1 cellular context compared by ENCODE assay signal in the genomic region with DNA sequence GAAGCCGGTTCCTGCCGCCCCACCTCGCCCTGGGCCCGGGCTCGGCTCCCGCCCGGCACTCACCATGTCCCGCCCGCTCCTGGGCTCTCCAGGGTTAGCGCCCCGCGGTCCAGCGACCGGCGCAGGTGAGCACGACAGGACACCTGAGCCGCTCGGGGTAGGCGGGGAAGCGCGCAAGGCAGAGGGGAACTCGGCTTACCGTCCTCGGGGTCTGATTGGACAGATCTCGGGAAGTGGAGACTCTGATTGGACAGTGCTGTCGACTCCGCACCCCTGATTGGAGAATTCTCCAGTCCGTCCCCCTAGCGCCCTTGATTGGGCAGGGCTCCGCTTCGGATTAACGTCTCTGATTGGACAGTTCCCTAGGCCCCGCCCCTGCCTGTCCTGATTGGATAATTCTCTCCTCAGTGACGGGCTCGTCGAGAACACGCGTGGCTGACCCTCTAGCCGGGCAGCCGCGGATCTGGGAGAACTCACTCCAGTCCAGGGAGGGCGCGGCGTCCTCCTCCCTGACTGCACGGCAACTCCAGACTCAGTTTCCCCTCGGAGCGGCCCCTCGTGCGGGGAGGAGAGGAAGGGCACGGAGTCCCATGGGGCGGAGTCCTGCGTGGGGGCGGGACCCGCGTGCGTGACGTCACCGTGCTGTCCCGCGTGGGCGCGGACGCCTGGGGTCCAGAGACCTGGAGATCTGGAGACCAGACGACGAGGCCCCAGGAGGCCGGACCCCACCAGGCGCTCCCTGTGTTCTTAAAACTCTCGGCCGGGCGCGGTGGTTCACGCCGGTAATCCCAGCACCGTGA.
TF ChIP-seq lines count a peak whose summit lies in the region.

A gene (minus strand): TSS at position 197 of the 800 bp plus-strand sequence. CDS start 131 bp downstream, at position 66.

TF ChIP-seq in K562, 482 proteins besides CTCF, POLR2A, EP300 and RAD21 (continued from another document and continues in another):
- TF ChIP-seq, protein P1, sequence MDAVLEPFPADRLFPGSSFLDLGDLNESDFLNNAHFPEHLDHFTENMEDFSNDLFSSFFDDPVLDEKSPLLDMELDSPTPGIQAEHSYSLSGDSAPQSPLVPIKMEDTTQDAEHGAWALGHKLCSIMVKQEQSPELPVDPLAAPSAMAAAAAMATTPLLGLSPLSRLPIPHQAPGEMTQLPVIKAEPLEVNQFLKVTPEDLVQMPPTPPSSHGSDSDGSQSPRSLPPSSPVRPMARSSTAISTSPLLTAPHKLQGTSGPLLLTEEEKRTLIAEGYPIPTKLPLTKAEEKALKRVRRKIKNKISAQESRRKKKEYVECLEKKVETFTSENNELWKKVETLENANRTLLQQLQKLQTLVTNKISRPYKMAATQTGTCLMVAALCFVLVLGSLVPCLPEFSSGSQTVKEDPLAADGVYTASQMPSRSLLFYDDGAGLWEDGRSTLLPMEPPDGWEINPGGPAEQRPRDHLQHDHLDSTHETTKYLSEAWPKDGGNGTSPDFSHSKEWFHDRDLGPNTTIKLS (IDR thresholded peaks at IDR 0.05; ENCODE audit: borderline replicate concordance, low read depth): peak; percentile 61; the same call in 1 of the 2 replicates
- TF ChIP-seq PTRF (tag; IDR thresholded peaks at IDR 0.05) (no peak), FOS (IDR thresholded peaks at IDR 0.05; ENCODE audit: extremely low read depth, insufficient read length) (peak; percentile 100), MEF2D (tag; conservative IDR thresholded peaks at IDR 0.05; ENCODE audit: low read depth) (no peak; the same call in 1 of the 2 replicates), ELF2 (CRISPR knock-in tag; IDR thresholded peaks at IDR 0.05) (0 out of 2 replicates have a peak, but pooled peaks have one; percentile 58), CREM (IDR thresholded peaks at IDR 0.05; ENCODE audit: low read depth) (peak; percentile 94), CXXC5 (CRISPR knock-in tag; IDR thresholded peaks at IDR 0.05) (peak; percentile 86), ZNF384 (IDR thresholded peaks at IDR 0.05; ENCODE audit: low read depth, low read length) (no peak), ILF3 (IDR thresholded peaks at IDR 0.05; ENCODE audit: borderline replicate concordance) (no peak), SRF (CRISPR knock-in tag; IDR thresholded peaks at IDR 0.05) (no peak; a peak in 1 of 4 replicates), STAT5A (IDR thresholded peaks at IDR 0.05; ENCODE audit: borderline replicate concordance, low read length) (no peak), FOXK2 (conservative IDR thresholded peaks at IDR 0.05 in 1 of 2, IDR thresholded peaks at IDR 0.05 in 1 of 2; ENCODE audit: low read depth in 2 of 2) (no peak), EGR1 (conservative IDR thresholded peaks at IDR 0.05) (peak; percentile 91), ZNF644 (tag; IDR thresholded peaks at IDR 0.05; ENCODE audit: low read depth) (peak; percentile 52; the same call in 1 of the 2 replicates), ZNF444 (CRISPR knock-in tag; IDR thresholded peaks at IDR 0.05) (no peak), HDAC8 (tag; IDR thresholded peaks at IDR 0.05) (peak; percentile 88), ZNF696 (CRISPR knock-in tag; conservative IDR thresholded peaks at IDR 0.05) (no peak), MAFF (IDR thresholded peaks at IDR 0.05; ENCODE audit: low read length) (no peak), FOSL1 (tag; conservative IDR thresholded peaks at IDR 0.05) (peak; percentile 55), CCNT2 (IDR thresholded peaks at IDR 0.05; ENCODE audit: borderline replicate concordance, extremely low read depth, insufficient read length, low read depth, low read length) (peak; percentile 59), RBM39 (optimal IDR thresholded peaks at IDR 0.05; ENCODE audit: low read depth, low read length) (no peak), MYNN (IDR thresholded peaks at IDR 0.05) (no peak), MYNN (CRISPR knock-in tag; IDR thresholded peaks at IDR 0.05) (no peak), NR1H2 (CRISPR knock-in tag; IDR thresholded peaks at IDR 0.05) (no peak), CBX8 (IDR thresholded peaks at IDR 0.05; ENCODE audit: borderline replicate concordance, extremely low read depth, low read depth, low read length, poor library complexity, severe bottlenecking) (no peak), POLR2AphosphoS5 (IDR thresholded peaks at IDR 0.05; ENCODE audit: control insufficient read depth, insufficient read depth, low read depth, low read length) (peak; percentile 51; the same call in 1 of the 2 replicates)
- TF ChIP-seq, protein P2, sequence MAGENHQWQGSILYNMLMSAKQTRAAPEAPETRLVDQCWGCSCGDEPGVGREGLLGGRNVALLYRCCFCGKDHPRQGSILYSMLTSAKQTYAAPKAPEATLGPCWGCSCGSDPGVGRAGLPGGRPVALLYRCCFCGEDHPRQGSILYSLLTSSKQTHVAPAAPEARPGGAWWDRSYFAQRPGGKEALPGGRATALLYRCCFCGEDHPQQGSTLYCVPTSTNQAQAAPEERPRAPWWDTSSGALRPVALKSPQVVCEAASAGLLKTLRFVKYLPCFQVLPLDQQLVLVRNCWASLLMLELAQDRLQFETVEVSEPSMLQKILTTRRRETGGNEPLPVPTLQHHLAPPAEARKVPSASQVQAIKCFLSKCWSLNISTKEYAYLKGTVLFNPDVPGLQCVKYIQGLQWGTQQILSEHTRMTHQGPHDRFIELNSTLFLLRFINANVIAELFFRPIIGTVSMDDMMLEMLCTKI (IDR thresholded peaks at IDR 0.05; ENCODE audit: partially characterized antibody): no peak
- TF ChIP-seq, protein P3, sequence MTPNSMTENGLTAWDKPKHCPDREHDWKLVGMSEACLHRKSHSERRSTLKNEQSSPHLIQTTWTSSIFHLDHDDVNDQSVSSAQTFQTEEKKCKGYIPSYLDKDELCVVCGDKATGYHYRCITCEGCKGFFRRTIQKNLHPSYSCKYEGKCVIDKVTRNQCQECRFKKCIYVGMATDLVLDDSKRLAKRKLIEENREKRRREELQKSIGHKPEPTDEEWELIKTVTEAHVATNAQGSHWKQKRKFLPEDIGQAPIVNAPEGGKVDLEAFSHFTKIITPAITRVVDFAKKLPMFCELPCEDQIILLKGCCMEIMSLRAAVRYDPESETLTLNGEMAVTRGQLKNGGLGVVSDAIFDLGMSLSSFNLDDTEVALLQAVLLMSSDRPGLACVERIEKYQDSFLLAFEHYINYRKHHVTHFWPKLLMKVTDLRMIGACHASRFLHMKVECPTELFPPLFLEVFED (CRISPR knock-in tag; conservative IDR thresholded peaks at IDR 0.05): 0 out of 2 replicates have a peak, but pooled peaks have one; percentile 8
- TF ChIP-seq, protein P4, sequence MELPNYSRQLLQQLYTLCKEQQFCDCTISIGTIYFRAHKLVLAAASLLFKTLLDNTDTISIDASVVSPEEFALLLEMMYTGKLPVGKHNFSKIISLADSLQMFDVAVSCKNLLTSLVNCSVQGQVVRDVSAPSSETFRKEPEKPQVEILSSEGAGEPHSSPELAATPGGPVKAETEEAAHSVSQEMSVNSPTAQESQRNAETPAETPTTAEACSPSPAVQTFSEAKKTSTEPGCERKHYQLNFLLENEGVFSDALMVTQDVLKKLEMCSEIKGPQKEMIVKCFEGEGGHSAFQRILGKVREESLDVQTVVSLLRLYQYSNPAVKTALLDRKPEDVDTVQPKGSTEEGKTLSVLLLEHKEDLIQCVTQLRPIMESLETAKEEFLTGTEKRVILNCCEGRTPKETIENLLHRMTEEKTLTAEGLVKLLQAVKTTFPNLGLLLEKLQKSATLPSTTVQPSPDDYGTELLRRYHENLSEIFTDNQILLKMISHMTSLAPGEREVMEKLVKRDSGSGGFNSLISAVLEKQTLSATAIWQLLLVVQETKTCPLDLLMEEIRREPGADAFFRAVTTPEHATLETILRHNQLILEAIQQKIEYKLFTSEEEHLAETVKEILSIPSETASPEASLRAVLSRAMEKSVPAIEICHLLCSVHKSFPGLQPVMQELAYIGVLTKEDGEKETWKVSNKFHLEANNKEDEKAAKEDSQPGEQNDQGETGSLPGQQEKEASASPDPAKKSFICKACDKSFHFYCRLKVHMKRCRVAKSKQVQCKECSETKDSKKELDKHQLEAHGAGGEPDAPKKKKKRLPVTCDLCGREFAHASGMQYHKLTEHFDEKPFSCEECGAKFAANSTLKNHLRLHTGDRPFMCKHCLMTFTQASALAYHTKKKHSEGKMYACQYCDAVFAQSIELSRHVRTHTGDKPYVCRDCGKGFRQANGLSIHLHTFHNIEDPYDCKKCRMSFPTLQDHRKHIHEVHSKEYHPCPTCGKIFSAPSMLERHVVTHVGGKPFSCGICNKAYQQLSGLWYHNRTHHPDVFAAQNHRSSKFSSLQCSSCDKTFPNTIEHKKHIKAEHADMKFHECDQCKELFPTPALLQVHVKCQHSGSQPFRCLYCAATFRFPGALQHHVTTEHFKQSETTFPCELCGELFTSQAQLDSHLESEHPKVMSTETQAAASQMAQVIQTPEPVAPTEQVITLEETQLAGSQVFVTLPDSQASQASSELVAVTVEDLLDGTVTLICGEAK (IDR thresholded peaks at IDR 0.05): 0 out of 2 replicates have a peak, but pooled peaks have one; percentile 45
- TF ChIP-seq, protein P4 (CRISPR knock-in tag; IDR thresholded peaks at IDR 0.05): peak; percentile 22; the same call in 1 of the 2 replicates
- TF ChIP-seq, protein P5, sequence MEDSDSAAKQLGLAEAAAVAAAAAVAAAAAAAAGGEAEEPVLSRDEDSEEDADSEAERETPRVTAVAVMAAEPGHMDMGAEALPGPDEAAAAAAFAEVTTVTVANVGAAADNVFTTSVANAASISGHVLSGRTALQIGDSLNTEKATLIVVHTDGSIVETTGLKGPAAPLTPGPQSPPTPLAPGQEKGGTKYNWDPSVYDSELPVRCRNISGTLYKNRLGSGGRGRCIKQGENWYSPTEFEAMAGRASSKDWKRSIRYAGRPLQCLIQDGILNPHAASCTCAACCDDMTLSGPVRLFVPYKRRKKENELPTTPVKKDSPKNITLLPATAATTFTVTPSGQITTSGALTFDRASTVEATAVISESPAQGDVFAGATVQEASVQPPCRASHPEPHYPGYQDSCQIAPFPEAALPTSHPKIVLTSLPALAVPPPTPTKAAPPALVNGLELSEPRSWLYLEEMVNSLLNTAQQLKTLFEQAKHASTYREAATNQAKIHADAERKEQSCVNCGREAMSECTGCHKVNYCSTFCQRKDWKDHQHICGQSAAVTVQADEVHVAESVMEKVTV (CRISPR knock-in tag; IDR thresholded peaks at IDR 0.05): no peak
